In genomic region chr17:82388223-82388921, GRCh38 we compare ENCODE assay signal across 16 cellular contexts. TPM values are rescaled to one million over a fixed set of nuclear protein-coding genes. Genes with fewer than 3 reads are reported as not detected.
A peak's percentile ranks its signal among the peaks of the same experiment; 100 is the strongest.
DNase-seq lines count a peak whose midpoint lies in the region; ATAC-seq, FAIRE-seq and TF ChIP-seq lines count a peak whose summit lies in the region.
"Had no signal": no experiment of that assay in that cellular context is flagged by ENCODE, and none has a peak within 500 bp of the region (broad histone marks: within the 10 kb centered on the region; RNA-seq: fewer than 3 reads in every experiment).

No MANE protein-coding gene starts in this region.

- peaks cover 3% of the 10 kb centered on the region for H3K4me1 Mint-ChIP-seq in WTC11

- no peak overlapping the region for H3K9ac ChIP-seq in liver (ENCODE audit: low read depth in 1 of 2, low read length in 2 of 2)

- ATAC-seq in A549, result peak in 1 of 2 experiments; percentile 18; a peak in 3 of 6 replicates
- ATAC-seq in WTC11, result no peak
- no peak for ATAC-seq in GM21529 (IDR thresholded peaks at IDR 0.05; ENCODE audit: unreplicated experiment)
- ATAC-seq: Panc1 had no signal

- no peak for TF ChIP-seq EP300 in A549 (IDR thresholded peaks at IDR 0.05)

- TF ChIP-seq RAD21 in A549 (conservative IDR thresholded peaks at IDR 0.05 in 1 of 2, IDR thresholded peaks at IDR 0.05 in 1 of 2) (peak in 1 of 2 experiments; percentile 16; a peak in 1 of 5 replicates), liver (IDR thresholded peaks at IDR 0.05) (no peak)

- no peaks in the 10 kb centered on the region for H3K9me3 ChIP-seq in A549
- H3K9me3 ChIP-seq in liver (ENCODE audit: control insufficient read depth in 4 of 4, low read length in 3 of 4), result no peaks in the 10 kb centered on the region

- 72% methylated on average over 26 of the region's 34 CpGs for WGBS in A549 (ENCODE audit: missing lambda C conversion rate)
- WGBS in liver, result 69% methylated on average over 34 of the region's 34 CpGs

- FAIRE-seq in A549 (lab: Jason Lieb, UNC), result no peak

- H3K27me3 ChIP-seq in liver (ENCODE audit: control insufficient read depth in 4 of 4, insufficient read depth in 4 of 4, low read length in 3 of 4), result no peaks in the 10 kb centered on the region

- no peaks in the 10 kb centered on the region for H3K36me3 Mint-ChIP-seq in WTC11

- TF ChIP-seq CTCF in A549 (IDR thresholded peaks at IDR 0.05), result no peak
- TF ChIP-seq CTCF in WTC11 (IDR thresholded peaks at IDR 0.05), result no peak
- TF ChIP-seq CTCF in liver (IDR thresholded peaks at IDR 0.05; ENCODE audit: low read depth, low read length, missing input control), result no peak

- H3K36me3 ChIP-seq in liver (ENCODE audit: control insufficient read depth in 4 of 4, insufficient read depth in 3 of 4, low read depth in 1 of 4, low read length in 3 of 4), result peaks cover 0 to 9% (median 6%) of the 10 kb centered on the region in 4 donors

- no peak overlapping the region for H3K4me3 ChIP-seq in A549
- H3K4me3 ChIP-seq in liver (ENCODE audit: low read depth in 1 of 3, low read length in 3 of 3), result no peak overlapping the region

- H3K4me2 ChIP-seq in A549, result no peak overlapping the region

- no peak overlapping the region for H3K27ac ChIP-seq in A549
- no peak overlapping the region for H3K27ac ChIP-seq in liver (ENCODE audit: low read depth in 1 of 2, low read length in 2 of 2)

- peak in 1 of 2 experiments; percentile 41 for DNase-seq in A549 (ENCODE audit: low read depth in 1 of 2, low spot score in 1 of 2)
- peak; percentile 18 for DNase-seq in HT1080 (ENCODE audit: low read depth)
- no peak for DNase-seq in WTC11 (ENCODE audit: low spot score)
- no peak for DNase-seq in NK-92 treated with Interleukin-12 subunit alpha and Interleukin-12 subunit beta, amount 100 ng/mL, for 24 hours (lab: John Stamatoyannopoulos, UW)
- DNase-seq in activated gamma-delta T cell (lab: John Stamatoyannopoulos, UW), result no peak
- DNase-seq in SW 1271 (lab: John Stamatoyannopoulos, UW), result no peak
- DNase-seq: activated naive CD4-positive, alpha-beta T cell treated with anti-CD3 and anti-CD28 coated beads, Interleukin-2, amount 50 U/mL, for 16 hours; DMS 273 treated with DMSO at 0.1 percent for 48 hours; NCI-H2171; T1000 had no signal

- no peak for TF ChIP-seq POLR2A in A549 (IDR thresholded peaks at IDR 0.05; ENCODE audit: low read length)

- no peak overlapping the region for H3K27ac Mint-ChIP-seq in WTC11

- no peaks in the 10 kb centered on the region; the same call in 1 of the 2 replicates for H3K27me3 Mint-ChIP-seq in WTC11 (ENCODE audit: low read depth)

- CTCF ChIA-PET in A549 (lab: Yijun Ruan, JAX) (interaction anchor here (1.0 to 2.8 kb wide), 4 partner anchors 8 to 154 kb away, joined by 3 to 15 read pairs (median 4); no protein-coding TSS in a partner anchor), WTC11 (lab: Charles Lee) (no interaction called here)

- H3K9me3 Mint-ChIP-seq in WTC11, result no peaks in the 10 kb centered on the region

- H3K4me3 Mint-ChIP-seq in WTC11, result no peak overlapping the region

- POLR2A ChIA-PET in A549 (lab: Yijun Ruan, JAX), result interaction anchor here (0.5 kb wide), 1 partner anchor 91 kb away, joined by 3 read pairs; no protein-coding TSS in a partner anchor
- POLR2A ChIA-PET in WTC11 (lab: Charles Lee), result no interaction called here

- H3K4me1 ChIP-seq in A549, result peaks cover 24% of the 10 kb centered on the region
- peaks cover 18 to 23% (median 20%) of the 10 kb centered on the region in 4 donors for H3K4me1 ChIP-seq in liver (ENCODE audit: control insufficient read depth in 4 of 4, insufficient read depth in 4 of 4, low read length in 3 of 4)

TF ChIP-seq in A549, 52 proteins besides CTCF, POLR2A, EP300 and RAD21 (continues in another document):
- no peak for TF ChIP-seq CEBPB (IDR thresholded peaks at IDR 0.05)
- TF ChIP-seq PHF8 (IDR thresholded peaks at IDR 0.05; ENCODE audit: borderline replicate concordance, low read depth), result no peak

TF ChIP-seq in WTC11, 78 proteins besides CTCF, POLR2A, EP300 and RAD21:
- TF ChIP-seq GABPB1 (CRISPR knock-in tag; IDR thresholded peaks at IDR 0.05), result 0 out of 2 replicates have a peak, but pooled peaks have one; percentile 46
- no peak for TF ChIP-seq TEAD1 (CRISPR knock-in tag; IDR thresholded peaks at IDR 0.05)

TF ChIP-seq in liver, 16 proteins besides CTCF, POLR2A, EP300 and RAD21 (continues in another document):
- TF ChIP-seq NR2F2 (IDR thresholded peaks at IDR 0.05) (no peak), SP1 (IDR thresholded peaks at IDR 0.05) (no peak)

RNA-seq across cellular contexts. Expression of gene UTS2R, which starts 16.8 kb away (rescaled TPM):
- not detected in 2 replicates for polyA plus RNA-seq in A549 (2011; rRNA removed)
- not detected in 2 replicates for polyA plus RNA-seq in A549 (2012; cell fraction: cytosol; rRNA removed)
- polyA plus RNA-seq in A549 (2012; cell fraction: nucleus; rRNA removed), result 0.06 and 0.11 TPM in 2 replicates
- not detected in 3 replicates for polyA plus RNA-seq in A549 (2017; fragmentation: RNase III; extraction: RNeasy Plus Mini Kit Qiagen cat#74134 plus additional on column Dnase treatment)
- not detected in 2 replicates for polyA minus RNA-seq in A549 (2011; rRNA and poly(A)+ RNA removed)
- not detected in 2 replicates for total RNA-seq in HT1080 (2014; rRNA removed; shearing (Covaris generic))
- polyA plus RNA-seq in HT1080 (2015; cell fraction: cytosol; rRNA removed), result not detected in 2 replicates
- polyA plus RNA-seq in HT1080 (2015; cell fraction: nucleus; rRNA removed), result 0.10 TPM in 1 of 2 replicates, not detected in the other
- total RNA-seq in WTC11 (2021), result 0.46 to 0.76 TPM (median 0.53 TPM) in 3 replicates
- not detected for total RNA-seq in liver
- polyA plus RNA-seq in liver, result not detected
- total RNA-seq: epithelial cell of proximal tubule, posterior vena cava, ureter had no signal

RNA-seq across cellular contexts. Expression of gene TEX19, which starts 29.3 kb away (rescaled TPM):
- 0.32 and 0.43 TPM in 2 replicates for polyA plus RNA-seq in A549 (2011; rRNA removed)
- polyA plus RNA-seq in A549 (2012; cell fraction: cytosol; rRNA removed), result 0.74 and 0.80 TPM in 2 replicates
- polyA plus RNA-seq in A549 (2012; cell fraction: nucleus; rRNA removed), result 0.55 and 0.59 TPM in 2 replicates
- polyA plus RNA-seq in A549 (2017; fragmentation: RNase III; extraction: RNeasy Plus Mini Kit Qiagen cat#74134 plus additional on column Dnase treatment), result 0.50 to 0.66 TPM (median 0.55 TPM) in 3 replicates
- polyA minus RNA-seq in A549 (2011; rRNA and poly(A)+ RNA removed), result 0.44 and 0.58 TPM in 2 replicates
- 1.4 and 2.1 TPM in 2 replicates for total RNA-seq in HT1080 (2014; rRNA removed; shearing (Covaris generic))
- 6.8 and 7.9 TPM in 2 replicates for polyA plus RNA-seq in HT1080 (2015; cell fraction: cytosol; rRNA removed)
- polyA plus RNA-seq in HT1080 (2015; cell fraction: nucleus; rRNA removed), result 3.3 and 3.7 TPM in 2 replicates
- total RNA-seq in WTC11 (2021), result 0.89 to 1.4 TPM (median 1.4 TPM) in 3 replicates
- under 1 TPM in 1 of 2 donors, not detected in 1; 0.14 TPM for total RNA-seq in liver
- polyA plus RNA-seq in liver, result not detected
- total RNA-seq: epithelial cell of proximal tubule, posterior vena cava, ureter had no signal

RNA-seq across cellular contexts. Expression of gene HEXD, which starts 29.8 kb away (rescaled TPM):
- polyA plus RNA-seq in A549 (2011; rRNA removed) (18.0 and 18.4 TPM in 2 replicates), A549 (2017; fragmentation: RNase III; extraction: RNeasy Plus Mini Kit Qiagen cat#74134 plus additional on column Dnase treatment) (15.9 to 21.4 TPM (median 19.5 TPM) in 3 replicates), liver (10 to 100 TPM in 1 of 2 donors, 1 to 10 TPM in 1; 5.6 to 14.7 TPM)
- polyA plus RNA-seq in A549 (2012; cell fraction: cytosol; rRNA removed), result 16.4 and 22.2 TPM in 2 replicates
- 121 and 156 TPM in 2 replicates for polyA plus RNA-seq in A549 (2012; cell fraction: nucleus; rRNA removed)
- 15.9 and 16.2 TPM in 2 replicates for polyA minus RNA-seq in A549 (2011; rRNA and poly(A)+ RNA removed)
- 8.0 and 11.5 TPM in 2 replicates for total RNA-seq in HT1080 (2014; rRNA removed; shearing (Covaris generic))
- polyA plus RNA-seq in HT1080 (2015; cell fraction: cytosol; rRNA removed), result 9.3 and 10.6 TPM in 2 replicates
- 43.2 and 54.6 TPM in 2 replicates for polyA plus RNA-seq in HT1080 (2015; cell fraction: nucleus; rRNA removed)
- total RNA-seq in WTC11 (2021) (36.0 to 40.0 TPM (median 37.1 TPM) in 3 replicates), liver (10 to 100 TPM in 1 of 2 donors, 1 to 10 TPM in 1; 9.7 to 19.9 TPM)

RNA-seq across cellular contexts. Expression of gene OGFOD3, which starts 30.0 kb away (rescaled TPM):
- polyA plus RNA-seq in A549 (2011; rRNA removed), result 14.9 and 15.2 TPM in 2 replicates
- polyA plus RNA-seq in A549 (2012; cell fraction: cytosol; rRNA removed), result 25.1 and 30.2 TPM in 2 replicates
- polyA plus RNA-seq in A549 (2012; cell fraction: nucleus; rRNA removed), result 34.1 and 40.7 TPM in 2 replicates
- 19.8 to 21.9 TPM (median 20.8 TPM) in 3 replicates for polyA plus RNA-seq in A549 (2017; fragmentation: RNase III; extraction: RNeasy Plus Mini Kit Qiagen cat#74134 plus additional on column Dnase treatment)
- 18.8 and 27.1 TPM in 2 replicates for polyA minus RNA-seq in A549 (2011; rRNA and poly(A)+ RNA removed)
- 40.8 and 45.3 TPM in 2 replicates for total RNA-seq in HT1080 (2014; rRNA removed; shearing (Covaris generic))
- polyA plus RNA-seq in HT1080 (2015; cell fraction: cytosol; rRNA removed), result 42.9 and 43.9 TPM in 2 replicates
- polyA plus RNA-seq in HT1080 (2015; cell fraction: nucleus; rRNA removed), result 40.1 and 43.7 TPM in 2 replicates
- total RNA-seq in WTC11 (2021), result 20.4 to 24.0 TPM (median 22.5 TPM) in 3 replicates
- total RNA-seq in liver, result 10 to 100 TPM; 16.1 to 23.2 TPM
- polyA plus RNA-seq in liver, result 10 to 100 TPM; 15.0 to 20.9 TPM

RNA-seq across cellular contexts. Expression of gene SECTM1, which starts 54.8 kb away (rescaled TPM):
- 0.22 and 0.58 TPM in 2 replicates for polyA plus RNA-seq in A549 (2011; rRNA removed)
- polyA plus RNA-seq in A549 (2012; cell fraction: cytosol; rRNA removed), result 0.31 and 0.52 TPM in 2 replicates
- polyA plus RNA-seq in A549 (2012; cell fraction: nucleus; rRNA removed), result 0.58 and 0.83 TPM in 2 replicates
- polyA plus RNA-seq in A549 (2017; fragmentation: RNase III; extraction: RNeasy Plus Mini Kit Qiagen cat#74134 plus additional on column Dnase treatment), result 1.5 to 2.5 TPM (median 2.0 TPM) in 3 replicates
- not detected in 2 replicates for polyA minus RNA-seq in A549 (2011; rRNA and poly(A)+ RNA removed)
- total RNA-seq in HT1080 (2014; rRNA removed; shearing (Covaris generic)), result 0.24 TPM in 1 of 2 replicates, not detected in the other
- not detected in 2 replicates for polyA plus RNA-seq in HT1080 (2015; cell fraction: cytosol; rRNA removed)
- polyA plus RNA-seq in HT1080 (2015; cell fraction: nucleus; rRNA removed), result not detected in 2 replicates
- 0.14 to 0.57 TPM (median 0.22 TPM) in 3 replicates for total RNA-seq in WTC11 (2021)
- total RNA-seq in liver, result 10 to 100 TPM in 1 of 2 donors, 1 to 10 TPM in 1; 3.6 to 14.2 TPM
- polyA plus RNA-seq in liver, result 1 to 10 TPM; 1.3 to 5.7 TPM
